Comparison of ENCODE assay signal across 20 cellular contexts in the genomic region with DNA sequence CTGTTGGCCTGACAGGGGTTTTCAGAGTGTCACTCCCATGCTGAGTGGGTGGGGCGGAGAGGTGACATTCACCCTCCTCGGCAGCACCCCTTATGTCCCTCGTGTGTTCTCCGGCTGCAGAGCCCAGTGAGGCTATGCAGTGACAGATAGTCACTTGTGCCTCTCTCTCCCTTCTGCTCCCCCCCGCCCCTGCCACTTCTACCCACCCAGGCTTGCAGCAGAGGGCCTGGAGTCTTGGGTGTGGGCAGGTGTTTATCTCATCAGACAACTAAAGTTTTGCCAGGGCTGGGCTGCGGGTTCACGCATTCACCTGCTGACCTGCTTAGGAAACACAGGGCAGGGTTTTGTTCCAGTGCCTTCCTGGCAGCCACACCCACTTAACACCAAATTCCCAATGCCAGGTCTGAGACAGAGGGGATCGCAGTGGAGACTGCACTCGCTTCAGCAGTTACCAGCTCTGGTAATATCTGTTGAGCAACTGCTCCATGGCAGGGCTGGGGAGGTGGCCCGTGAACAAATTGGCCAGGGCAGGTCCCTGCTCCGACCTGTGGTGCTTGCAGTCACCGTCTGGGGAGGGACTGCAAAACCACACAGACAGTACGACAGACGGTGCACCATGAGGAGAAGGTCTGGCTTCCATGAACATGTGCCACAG. TPM values are rescaled to one million over a fixed set of nuclear protein-coding genes. Genes with fewer than 3 reads are reported as not detected.
DNase-seq lines count a peak whose midpoint lies in the region; TF ChIP-seq lines count a peak whose summit lies in the region.
"Had no signal": no experiment of that assay in that cellular context is flagged by ENCODE, and none has a peak within 500 bp of the region (broad histone marks: within the 10 kb centered on the region; RNA-seq: fewer than 3 reads in every experiment).

No MANE protein-coding gene starts in this region.

- H3K36me3 Mint-ChIP-seq in activated T-helper 1 cell treated with anti-CD3 and anti-CD28 coated beads, Interleukin-12 subunit alpha, Interleukin-12 subunit beta, Interleukin-2, Interleukin-4 antibody, amounts not matched to agents 30 ng/mL and 10 ng/mL and 1 ng/mL, durations not matched to agents 14 hours and 24 hours and 36 hours (ENCODE audit: low read depth), result no peaks in the 10 kb centered on the region

- H3K27me3 ChIP-seq in transverse colon, result no peaks in the 10 kb centered on the region

- H3K27me3 Mint-ChIP-seq in activated T-helper 1 cell treated with anti-CD3 and anti-CD28 coated beads, Interleukin-12 subunit alpha, Interleukin-12 subunit beta, Interleukin-2, Interleukin-4 antibody, amounts not matched to agents 30 ng/mL and 10 ng/mL and 1 ng/mL, durations not matched to agents 14 hours and 24 hours and 36 hours (ENCODE audit: insufficient read depth), result peaks cover 2% of the 10 kb centered on the region
- H3K27me3 Mint-ChIP-seq: B cell had no signal

- H3K4me3 Mint-ChIP-seq in activated T-helper 1 cell treated with anti-CD3 and anti-CD28 coated beads, Interleukin-12 subunit alpha, Interleukin-12 subunit beta, Interleukin-2, Interleukin-4 antibody, amounts not matched to agents 30 ng/mL and 10 ng/mL and 1 ng/mL, durations not matched to agents 14 hours and 24 hours and 36 hours, result no peak overlapping the region
- H3K4me3 Mint-ChIP-seq: B cell had no signal

- TF ChIP-seq CTCF in transverse colon (IDR thresholded peaks at IDR 0.05), result no peak

- H3K4me1 Mint-ChIP-seq in activated T-helper 1 cell treated with anti-CD3 and anti-CD28 coated beads, Interleukin-12 subunit alpha, Interleukin-12 subunit beta, Interleukin-2, Interleukin-4 antibody, amounts not matched to agents 30 ng/mL and 10 ng/mL and 1 ng/mL, durations not matched to agents 14 hours and 24 hours and 36 hours (ENCODE audit: low read depth), result peaks cover 61% of the 10 kb centered on the region

- TF ChIP-seq POLR2A in transverse colon (IDR thresholded peaks at IDR 0.05), result peak; percentile 23

- intact Hi-C loops in activated T-helper 1 cell treated with anti-CD3 and anti-CD28 coated beads, Interleukin-12 subunit alpha, Interleukin-12 subunit beta, Interleukin-2, Interleukin-4 antibody, amounts not matched to agents 30 ng/mL and 10 ng/mL and 1 ng/mL, durations not matched to agents 14 hours and 24 hours and 36 hours (cut with micrococcal nuclease), result no loop called here
- intact Hi-C loops in transverse colon (cut with DNase I; ENCODE audit: low total_unique reads), result no loop called here

- peak overlapping the region; percentile 13 to 35 (median 29) for H3K27ac ChIP-seq in transverse colon
- H3K27ac ChIP-seq: 22Rv1, parathyroid adenoma had no signal

- no peak for TF ChIP-seq EP300 in transverse colon (IDR thresholded peaks at IDR 0.05; ENCODE audit: low read depth)

- H3K9me3 ChIP-seq in transverse colon, result no peaks in the 10 kb centered on the region

- H3K9me3 Mint-ChIP-seq in activated T-helper 1 cell treated with anti-CD3 and anti-CD28 coated beads, Interleukin-12 subunit alpha, Interleukin-12 subunit beta, Interleukin-2, Interleukin-4 antibody, amounts not matched to agents 30 ng/mL and 10 ng/mL and 1 ng/mL, durations not matched to agents 14 hours and 24 hours and 36 hours, result no peaks in the 10 kb centered on the region

- DNase-seq in NCI-H524 (lab: John Stamatoyannopoulos, UW), result peak; percentile 52 to 72
- DNase-seq in NCI-H524 treated with DMSO at 0.1 percent for 48 hours (lab: John Stamatoyannopoulos, UW), result no peak
- no peak for DNase-seq in activated T-helper 1 cell treated with anti-CD3 and anti-CD28 coated beads, Interleukin-12 subunit alpha, Interleukin-12 subunit beta, Interleukin-2, Interleukin-4 antibody, amounts not matched to agents 30 ng/mL and 10 ng/mL and 1 ng/mL, durations not matched to agents 14 hours and 24 hours and 36 hours (ENCODE audit: low spot score)
- DNase-seq in medulla oblongata (ENCODE audit: extremely low spot score), result peak; percentile 1
- peak; percentile 60 for DNase-seq in transverse colon
- DNase-seq in stimulated activated naive CD4-positive, alpha-beta T cell (lab: John Stamatoyannopoulos, UW), result no peak
- DNase-seq in LoVo (ENCODE audit: low spot score), result no peak
- DNase-seq in NK-92 treated with Interleukin-12 subunit alpha and Interleukin-12 subunit beta, amount 100 ng/mL, for 24 hours (lab: John Stamatoyannopoulos, UW), result no peak
- DNase-seq: activated CD4-positive, CD25-positive, alpha-beta regulatory T cell; activated effector memory CD4-positive, alpha-beta T cell treated with Interleukin-2 at 50 U/mL for 16 hours; central memory CD4-positive, alpha-beta T cell; DMS53; foreskin melanocyte; GOT3; Karpas-422; left cardiac atrium had no signal

- 51% methylated on average over 12 of the region's 14 CpGs; no CpG with 5 or more reads in 1 of the 2 donors for WGBS in transverse colon (ENCODE audit: low coverage in 1 of 2), 2 donors

- in situ Hi-C loops in transverse colon (cut with MboI; ENCODE audit: low pct_ligation_motif_present in 1 of 4, low pct_unique_long_range_greater_than_20kb in 1 of 4, low sequenced_read_pairs in 3 of 4), result no loop called here

- H3K36me3 ChIP-seq in transverse colon, result no peaks in the 10 kb centered on the region

- H3K27ac Mint-ChIP-seq in activated T-helper 1 cell treated with anti-CD3 and anti-CD28 coated beads, Interleukin-12 subunit alpha, Interleukin-12 subunit beta, Interleukin-2, Interleukin-4 antibody, amounts not matched to agents 30 ng/mL and 10 ng/mL and 1 ng/mL, durations not matched to agents 14 hours and 24 hours and 36 hours, result peak overlapping the region; percentile 23
- H3K27ac Mint-ChIP-seq: B cell had no signal

- peaks cover 0 to 35% (median 19%) of the 10 kb centered on the region in 4 donors for H3K4me1 ChIP-seq in transverse colon
- H3K4me1 ChIP-seq: parathyroid adenoma had no signal

- peak overlapping the region in 1 of 4 donors; percentile 7 for H3K4me3 ChIP-seq in transverse colon
- H3K4me3 ChIP-seq: smooth muscle cell had no signal

RNA-seq across cellular contexts. Expression of a gene that starts 50.5 kb away (rescaled TPM):
- total RNA-seq in activated T-helper 1 cell treated with anti-CD3 and anti-CD28 coated beads, Interleukin-12 subunit alpha, Interleukin-12 subunit beta, Interleukin-2, Interleukin-4 antibody, amounts not matched to agents 30 ng/mL and 10 ng/mL and 1 ng/mL, durations not matched to agents 14 hours and 24 hours and 36 hours, result 3.4 and 3.7 TPM in 2 replicates
- 10 to 100 TPM in 2 of 4 donors, 1 to 10 TPM in 2; 1.4 to 28.4 (median 12.0) TPM for total RNA-seq in transverse colon

Comparison
In these comparisons a context has a peak if more than half of its experiments do, and no peak if none do; other contexts are left out.
1. DNase-seq: peak in NCI-H524 (2 of 2), medulla oblongata (single experiment) and transverse colon (single experiment); none in NCI-H524 treated with DMSO at 0.1 percent for 48 hours (single experiment), activated T-helper 1 cell treated with anti-CD3 and anti-CD28 coated beads, Interleukin-12 subunit alpha, Interleukin-12 subunit beta, Interleukin-2, Interleukin-4 antibody, amounts not matched to agents 30 ng/mL and 10 ng/mL and 1 ng/mL, durations not matched to agents 14 hours and 24 hours and 36 hours (single experiment), stimulated activated naive CD4-positive, alpha-beta T cell (0 of 6), LoVo (single experiment) and NK-92 treated with Interleukin-12 subunit alpha and Interleukin-12 subunit beta, amount 100 ng/mL, for 24 hours (single experiment).